ENCODE assay signal across 1 cellular context in the genomic region with DNA sequence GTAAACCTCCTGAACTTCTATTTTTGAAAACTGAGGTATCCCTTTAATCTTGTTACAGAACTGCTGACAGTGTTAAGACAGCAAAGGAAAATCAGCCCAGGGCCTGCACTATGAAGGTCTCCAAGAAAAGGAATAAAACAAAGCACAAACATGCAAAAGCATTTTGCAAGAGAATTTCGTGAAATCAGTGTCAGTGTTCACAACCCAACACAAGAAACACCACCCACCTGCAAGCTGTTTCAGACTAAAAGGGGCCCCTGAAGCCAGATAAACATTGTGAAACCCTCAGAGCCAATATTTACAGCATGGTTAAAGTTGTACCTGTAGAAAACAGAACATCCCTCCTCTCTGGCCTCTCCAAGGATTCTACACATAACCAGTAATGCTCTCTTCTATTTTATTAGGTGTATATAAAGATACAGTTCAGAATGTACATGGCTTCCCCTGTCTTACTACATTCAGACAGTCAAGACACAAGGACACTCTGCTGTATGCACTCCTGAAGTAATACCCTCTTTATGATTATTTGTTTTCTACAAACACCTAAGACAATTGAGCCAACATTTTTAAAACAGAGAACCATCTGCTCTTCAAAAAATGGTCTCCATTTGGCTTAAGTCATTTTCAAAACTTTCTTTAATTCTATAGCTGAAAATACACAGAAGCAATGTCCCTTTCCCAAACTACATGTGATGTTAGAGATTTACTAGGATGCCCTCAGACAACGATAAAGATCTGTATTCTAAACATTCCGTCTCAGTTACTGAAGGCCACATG.
TF ChIP-seq lines count a peak whose summit lies in the region.

No MANE protein-coding gene starts in this region.

TF ChIP-seq in HepG2, 621 proteins besides CTCF, POLR2A, EP300 and RAD21 (continued from another document and continues in another):
- TF ChIP-seq, protein P1, sequence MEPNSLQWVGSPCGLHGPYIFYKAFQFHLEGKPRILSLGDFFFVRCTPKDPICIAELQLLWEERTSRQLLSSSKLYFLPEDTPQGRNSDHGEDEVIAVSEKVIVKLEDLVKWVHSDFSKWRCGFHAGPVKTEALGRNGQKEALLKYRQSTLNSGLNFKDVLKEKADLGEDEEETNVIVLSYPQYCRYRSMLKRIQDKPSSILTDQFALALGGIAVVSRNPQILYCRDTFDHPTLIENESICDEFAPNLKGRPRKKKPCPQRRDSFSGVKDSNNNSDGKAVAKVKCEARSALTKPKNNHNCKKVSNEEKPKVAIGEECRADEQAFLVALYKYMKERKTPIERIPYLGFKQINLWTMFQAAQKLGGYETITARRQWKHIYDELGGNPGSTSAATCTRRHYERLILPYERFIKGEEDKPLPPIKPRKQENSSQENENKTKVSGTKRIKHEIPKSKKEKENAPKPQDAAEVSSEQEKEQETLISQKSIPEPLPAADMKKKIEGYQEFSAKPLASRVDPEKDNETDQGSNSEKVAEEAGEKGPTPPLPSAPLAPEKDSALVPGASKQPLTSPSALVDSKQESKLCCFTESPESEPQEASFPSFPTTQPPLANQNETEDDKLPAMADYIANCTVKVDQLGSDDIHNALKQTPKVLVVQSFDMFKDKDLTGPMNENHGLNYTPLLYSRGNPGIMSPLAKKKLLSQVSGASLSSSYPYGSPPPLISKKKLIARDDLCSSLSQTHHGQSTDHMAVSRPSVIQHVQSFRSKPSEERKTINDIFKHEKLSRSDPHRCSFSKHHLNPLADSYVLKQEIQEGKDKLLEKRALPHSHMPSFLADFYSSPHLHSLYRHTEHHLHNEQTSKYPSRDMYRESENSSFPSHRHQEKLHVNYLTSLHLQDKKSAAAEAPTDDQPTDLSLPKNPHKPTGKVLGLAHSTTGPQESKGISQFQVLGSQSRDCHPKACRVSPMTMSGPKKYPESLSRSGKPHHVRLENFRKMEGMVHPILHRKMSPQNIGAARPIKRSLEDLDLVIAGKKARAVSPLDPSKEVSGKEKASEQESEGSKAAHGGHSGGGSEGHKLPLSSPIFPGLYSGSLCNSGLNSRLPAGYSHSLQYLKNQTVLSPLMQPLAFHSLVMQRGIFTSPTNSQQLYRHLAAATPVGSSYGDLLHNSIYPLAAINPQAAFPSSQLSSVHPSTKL (CRISPR knock-in tag; IDR thresholded peaks at IDR 0.05), result peak; percentile 99
- TF ChIP-seq HMG20A (CRISPR knock-in tag; IDR thresholded peaks at IDR 0.05; ENCODE audit: borderline replicate concordance) (peak; percentile 99), ZNF766 (CRISPR knock-in tag; IDR thresholded peaks at IDR 0.05; ENCODE audit: borderline replicate concordance) (0 out of 2 replicates have a peak, but pooled peaks have one; percentile 54), DNMT3B (CRISPR knock-in tag; conservative IDR thresholded peaks at IDR 0.05) (0 out of 2 replicates have a peak, but pooled peaks have one; percentile 62), ZNF329 (CRISPR knock-in tag; IDR thresholded peaks at IDR 0.05; ENCODE audit: low read depth) (no peak), ZNF207 (IDR thresholded peaks at IDR 0.05; ENCODE audit: borderline replicate concordance) (no peak), NBN (conservative IDR thresholded peaks at IDR 0.05) (no peak), ZNF678 (CRISPR knock-in tag; IDR thresholded peaks at IDR 0.05) (0 out of 2 replicates have a peak, but pooled peaks have one; percentile 48), XBP1 (CRISPR knock-in tag; IDR thresholded peaks at IDR 0.05) (no peak), ZNF263 (CRISPR knock-in tag; IDR thresholded peaks at IDR 0.05) (peak; percentile 45; the same call in 1 of the 2 replicates), ARHGAP35 (CRISPR knock-in tag; IDR thresholded peaks at IDR 0.05; ENCODE audit: borderline replicate concordance) (no peak), SMAD9 (CRISPR knock-in tag; IDR thresholded peaks at IDR 0.05) (no peak), YEATS4 (CRISPR knock-in tag; IDR thresholded peaks at IDR 0.05; ENCODE audit: borderline replicate concordance) (peak; percentile 84), MTF1 (CRISPR knock-in tag; IDR thresholded peaks at IDR 0.05) (no peak), ZBTB42 (CRISPR knock-in tag; IDR thresholded peaks at IDR 0.05) (no peak), KLF15 (CRISPR knock-in tag; IDR thresholded peaks at IDR 0.05; ENCODE audit: borderline replicate concordance) (peak; percentile 79; the same call in 1 of the 2 replicates), ZFY (CRISPR knock-in tag; IDR thresholded peaks at IDR 0.05) (peak; percentile 54), YY1 (IDR thresholded peaks at IDR 0.05; ENCODE audit: insufficient read depth, insufficient replicate concordance, low read depth, low read length) (peak; percentile 13), DR1 (CRISPR knock-in tag; IDR thresholded peaks at IDR 0.05) (no peak), MYPOP (CRISPR knock-in tag; IDR thresholded peaks at IDR 0.05) (peak; percentile 76; the same call in 1 of the 2 replicates), ZNF644 (CRISPR knock-in tag; IDR thresholded peaks at IDR 0.05; ENCODE audit: low read depth) (peak; percentile 66; the same call in 1 of the 2 replicates), ZBTB1 (CRISPR knock-in tag; IDR thresholded peaks at IDR 0.05; ENCODE audit: borderline replicate concordance) (no peak), SALL2 (CRISPR knock-in tag; IDR thresholded peaks at IDR 0.05) (peak; percentile 77; the same call in 1 of the 2 replicates), ZNF430 (CRISPR knock-in tag; IDR thresholded peaks at IDR 0.05) (no peak), NFIC (IDR thresholded peaks at IDR 0.05; ENCODE audit: low read length) (peak; percentile 98), SKI (IDR thresholded peaks at IDR 0.05; ENCODE audit: partially characterized antibody) (peak; percentile 59), MLX (CRISPR knock-in tag; IDR thresholded peaks at IDR 0.05) (peak; percentile 88), HNF4G (IDR thresholded peaks at IDR 0.05; ENCODE audit: borderline replicate concordance, low read depth, low read length) (peak; percentile 91), HNF4G (CRISPR knock-in tag; IDR thresholded peaks at IDR 0.05; ENCODE audit: borderline replicate concordance, low read depth) (peak; percentile 79; the same call in 1 of the 2 replicates), ISX (CRISPR knock-in tag; conservative IDR thresholded peaks at IDR 0.05) (no peak)
- TF ChIP-seq, protein P2, sequence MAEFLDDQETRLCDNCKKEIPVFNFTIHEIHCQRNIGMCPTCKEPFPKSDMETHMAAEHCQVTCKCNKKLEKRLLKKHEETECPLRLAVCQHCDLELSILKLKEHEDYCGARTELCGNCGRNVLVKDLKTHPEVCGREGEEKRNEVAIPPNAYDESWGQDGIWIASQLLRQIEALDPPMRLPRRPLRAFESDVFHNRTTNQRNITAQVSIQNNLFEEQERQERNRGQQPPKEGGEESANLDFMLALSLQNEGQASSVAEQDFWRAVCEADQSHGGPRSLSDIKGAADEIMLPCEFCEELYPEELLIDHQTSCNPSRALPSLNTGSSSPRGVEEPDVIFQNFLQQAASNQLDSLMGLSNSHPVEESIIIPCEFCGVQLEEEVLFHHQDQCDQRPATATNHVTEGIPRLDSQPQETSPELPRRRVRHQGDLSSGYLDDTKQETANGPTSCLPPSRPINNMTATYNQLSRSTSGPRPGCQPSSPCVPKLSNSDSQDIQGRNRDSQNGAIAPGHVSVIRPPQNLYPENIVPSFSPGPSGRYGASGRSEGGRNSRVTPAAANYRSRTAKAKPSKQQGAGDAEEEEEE (CRISPR knock-in tag; IDR thresholded peaks at IDR 0.05; ENCODE audit: borderline replicate concordance), result peak; percentile 24; the same call in 1 of the 2 replicates
- TF ChIP-seq, protein P3, sequence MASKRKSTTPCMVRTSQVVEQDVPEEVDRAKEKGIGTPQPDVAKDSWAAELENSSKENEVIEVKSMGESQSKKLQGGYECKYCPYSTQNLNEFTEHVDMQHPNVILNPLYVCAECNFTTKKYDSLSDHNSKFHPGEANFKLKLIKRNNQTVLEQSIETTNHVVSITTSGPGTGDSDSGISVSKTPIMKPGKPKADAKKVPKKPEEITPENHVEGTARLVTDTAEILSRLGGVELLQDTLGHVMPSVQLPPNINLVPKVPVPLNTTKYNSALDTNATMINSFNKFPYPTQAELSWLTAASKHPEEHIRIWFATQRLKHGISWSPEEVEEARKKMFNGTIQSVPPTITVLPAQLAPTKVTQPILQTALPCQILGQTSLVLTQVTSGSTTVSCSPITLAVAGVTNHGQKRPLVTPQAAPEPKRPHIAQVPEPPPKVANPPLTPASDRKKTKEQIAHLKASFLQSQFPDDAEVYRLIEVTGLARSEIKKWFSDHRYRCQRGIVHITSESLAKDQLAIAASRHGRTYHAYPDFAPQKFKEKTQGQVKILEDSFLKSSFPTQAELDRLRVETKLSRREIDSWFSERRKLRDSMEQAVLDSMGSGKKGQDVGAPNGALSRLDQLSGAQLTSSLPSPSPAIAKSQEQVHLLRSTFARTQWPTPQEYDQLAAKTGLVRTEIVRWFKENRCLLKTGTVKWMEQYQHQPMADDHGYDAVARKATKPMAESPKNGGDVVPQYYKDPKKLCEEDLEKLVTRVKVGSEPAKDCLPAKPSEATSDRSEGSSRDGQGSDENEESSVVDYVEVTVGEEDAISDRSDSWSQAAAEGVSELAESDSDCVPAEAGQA (IDR thresholded peaks at IDR 0.05; ENCODE audit: low read depth), result no peak
- TF ChIP-seq, protein P3 (CRISPR knock-in tag; IDR thresholded peaks at IDR 0.05; ENCODE audit: borderline replicate concordance), result no peak
- TF ChIP-seq, protein P4, sequence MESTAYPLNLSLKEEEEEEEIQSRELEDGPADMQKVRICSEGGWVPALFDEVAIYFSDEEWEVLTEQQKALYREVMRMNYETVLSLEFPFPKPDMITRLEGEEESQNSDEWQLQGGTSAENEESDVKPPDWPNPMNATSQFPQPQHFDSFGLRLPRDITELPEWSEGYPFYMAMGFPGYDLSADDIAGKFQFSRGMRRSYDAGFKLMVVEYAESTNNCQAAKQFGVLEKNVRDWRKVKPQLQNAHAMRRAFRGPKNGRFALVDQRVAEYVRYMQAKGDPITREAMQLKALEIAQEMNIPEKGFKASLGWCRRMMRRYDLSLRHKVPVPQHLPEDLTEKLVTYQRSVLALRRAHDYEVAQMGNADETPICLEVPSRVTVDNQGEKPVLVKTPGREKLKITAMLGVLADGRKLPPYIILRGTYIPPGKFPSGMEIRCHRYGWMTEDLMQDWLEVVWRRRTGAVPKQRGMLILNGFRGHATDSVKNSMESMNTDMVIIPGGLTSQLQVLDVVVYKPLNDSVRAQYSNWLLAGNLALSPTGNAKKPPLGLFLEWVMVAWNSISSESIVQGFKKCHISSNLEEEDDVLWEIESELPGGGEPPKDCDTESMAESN (CRISPR knock-in tag; conservative IDR thresholded peaks at IDR 0.05), result peak; percentile 55
- TF ChIP-seq, protein P5, sequence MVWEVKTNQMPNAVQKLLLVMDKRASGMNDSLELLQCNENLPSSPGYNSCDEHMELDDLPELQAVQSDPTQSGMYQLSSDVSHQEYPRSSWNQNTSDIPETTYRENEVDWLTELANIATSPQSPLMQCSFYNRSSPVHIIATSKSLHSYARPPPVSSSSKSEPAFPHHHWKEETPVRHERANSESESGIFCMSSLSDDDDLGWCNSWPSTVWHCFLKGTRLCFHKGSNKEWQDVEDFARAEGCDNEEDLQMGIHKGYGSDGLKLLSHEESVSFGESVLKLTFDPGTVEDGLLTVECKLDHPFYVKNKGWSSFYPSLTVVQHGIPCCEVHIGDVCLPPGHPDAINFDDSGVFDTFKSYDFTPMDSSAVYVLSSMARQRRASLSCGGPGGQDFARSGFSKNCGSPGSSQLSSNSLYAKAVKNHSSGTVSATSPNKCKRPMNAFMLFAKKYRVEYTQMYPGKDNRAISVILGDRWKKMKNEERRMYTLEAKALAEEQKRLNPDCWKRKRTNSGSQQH (CRISPR knock-in tag; IDR thresholded peaks at IDR 0.05; ENCODE audit: low read depth), result peak; percentile 89; the same call in 1 of the 2 replicates
- TF ChIP-seq, protein P6, sequence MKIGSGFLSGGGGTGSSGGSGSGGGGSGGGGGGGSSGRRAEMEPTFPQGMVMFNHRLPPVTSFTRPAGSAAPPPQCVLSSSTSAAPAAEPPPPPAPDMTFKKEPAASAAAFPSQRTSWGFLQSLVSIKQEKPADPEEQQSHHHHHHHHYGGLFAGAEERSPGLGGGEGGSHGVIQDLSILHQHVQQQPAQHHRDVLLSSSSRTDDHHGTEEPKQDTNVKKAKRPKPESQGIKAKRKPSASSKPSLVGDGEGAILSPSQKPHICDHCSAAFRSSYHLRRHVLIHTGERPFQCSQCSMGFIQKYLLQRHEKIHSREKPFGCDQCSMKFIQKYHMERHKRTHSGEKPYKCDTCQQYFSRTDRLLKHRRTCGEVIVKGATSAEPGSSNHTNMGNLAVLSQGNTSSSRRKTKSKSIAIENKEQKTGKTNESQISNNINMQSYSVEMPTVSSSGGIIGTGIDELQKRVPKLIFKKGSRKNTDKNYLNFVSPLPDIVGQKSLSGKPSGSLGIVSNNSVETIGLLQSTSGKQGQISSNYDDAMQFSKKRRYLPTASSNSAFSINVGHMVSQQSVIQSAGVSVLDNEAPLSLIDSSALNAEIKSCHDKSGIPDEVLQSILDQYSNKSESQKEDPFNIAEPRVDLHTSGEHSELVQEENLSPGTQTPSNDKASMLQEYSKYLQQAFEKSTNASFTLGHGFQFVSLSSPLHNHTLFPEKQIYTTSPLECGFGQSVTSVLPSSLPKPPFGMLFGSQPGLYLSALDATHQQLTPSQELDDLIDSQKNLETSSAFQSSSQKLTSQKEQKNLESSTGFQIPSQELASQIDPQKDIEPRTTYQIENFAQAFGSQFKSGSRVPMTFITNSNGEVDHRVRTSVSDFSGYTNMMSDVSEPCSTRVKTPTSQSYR (CRISPR knock-in tag; IDR thresholded peaks at IDR 0.05; ENCODE audit: borderline replicate concordance), result peak; percentile 63; the same call in 1 of the 2 replicates
